ENCODE assay signal across 9 cellular contexts in genomic region chr1:21937372-21938121, GRCh38. TPM values are rescaled to one million over a fixed set of nuclear protein-coding genes. Genes with fewer than 3 reads are reported as not detected.
DNase-seq lines count a peak whose midpoint lies in the region; ATAC-seq and TF ChIP-seq lines count a peak whose summit lies in the region.
"Had no signal": no experiment of that assay in that cellular context is flagged by ENCODE, and none has a peak within 500 bp of the region (broad histone marks: within the 10 kb centered on the region; RNA-seq: fewer than 3 reads in every experiment).

No MANE protein-coding gene starts in this region.

- H2BK15ac ChIP-seq in IMR-90 (ENCODE audit: low read depth, low read length) = peak overlapping the region; percentile 85; the same call in 1 of the 3 replicates
- peak overlapping the region; percentile 99 for H2BK15ac ChIP-seq in neuronal stem cell (ENCODE audit: low read length)

- in situ Hi-C loops in IMR-90 (cut with MboI; ENCODE audit: low sequenced_read_pairs) = no loop called here

- peak overlapping the region; percentile 93 for H2AK5ac ChIP-seq in IMR-90 (ENCODE audit: low read depth, low read length)
- peak overlapping the region; percentile 56 for H2AK5ac ChIP-seq in neuronal stem cell (ENCODE audit: low read depth, low read length)

- H3K27me3 ChIP-seq in IMR-90 (ENCODE audit: control insufficient read depth, insufficient read depth, low read length) (no peaks in the 10 kb centered on the region), neuronal stem cell (ENCODE audit: control insufficient read depth in 3 of 3, insufficient read depth in 3 of 3, low read depth in 1 of 3, low read length in 3 of 3) (no peaks in the 10 kb centered on the region), stomach smooth muscle (ENCODE audit: control insufficient read depth in 1 of 2, insufficient read depth in 2 of 2, low read length in 2 of 2) (no peaks in the 10 kb centered on the region)

- H3K9me3 ChIP-seq in IMR-90 (ENCODE audit: control insufficient read depth, insufficient read depth, low read length) = no peaks in the 10 kb centered on the region
- H3K9me3 ChIP-seq in neuronal stem cell (replicated peaks in 1 of 2; ENCODE audit: control insufficient read depth in 2 of 2, insufficient read depth in 1 of 2, low read depth in 1 of 2, low read length in 2 of 2) = no peaks in the 10 kb centered on the region
- H3K9me3 ChIP-seq in stomach smooth muscle (ENCODE audit: control insufficient read depth in 2 of 2, low read length in 2 of 2) = no peaks in the 10 kb centered on the region

- H2BK12ac ChIP-seq in neuronal stem cell (ENCODE audit: low read length) = peak overlapping the region; percentile 96

- H4K91ac ChIP-seq in IMR-90 (ENCODE audit: insufficient read depth, low read depth, low read length) (peak overlapping the region; percentile 90), neuronal stem cell (ENCODE audit: low read depth, low read length, poor library complexity) (peak overlapping the region; percentile 96)

- TF ChIP-seq RAD21 in IMR-90 (IDR thresholded peaks at IDR 0.05; ENCODE audit: low read length) = no peak

- H2AFZ ChIP-seq in IMR-90 (replicated peaks; ENCODE audit: low read length, poor library complexity) (peak overlapping the region; percentile 97), neuronal stem cell (ENCODE audit: low read length) (peak overlapping the region; percentile 98)

- H3K9me3 Mint-ChIP-seq in activated naive CD4-positive, alpha-beta T cell treated with anti-CD3 and anti-CD28 coated beads, Interleukin-2, amount 50 U/mL, for 72 hours = no peaks in the 10 kb centered on the region

- H4K5ac ChIP-seq in IMR-90 (ENCODE audit: low read depth, low read length) = peak overlapping the region; percentile 94

- dilution Hi-C loops in IMR-90 (cut with HindIII; ENCODE audit: low sequenced_read_pairs, unreplicated experiment) = no loop called here

- no peaks in the 10 kb centered on the region for H3K36me3 Mint-ChIP-seq in activated naive CD4-positive, alpha-beta T cell treated with anti-CD3 and anti-CD28 coated beads, Interleukin-2, amount 50 U/mL, for 72 hours

- H3K4ac ChIP-seq in IMR-90 (ENCODE audit: low read depth, low read length) (peak overlapping the region; percentile 96), neuronal stem cell (ENCODE audit: low read length) (peak overlapping the region; percentile 54)

- peak overlapping the region; percentile 38 for H2AK9ac ChIP-seq in IMR-90 (replicated peaks; ENCODE audit: low read depth, low read length, poor library complexity)

- H3K4me1 ChIP-seq in IMR-90 (ENCODE audit: control insufficient read depth, insufficient read depth, low read length) (peaks cover 34% of the 10 kb centered on the region), neuronal stem cell (ENCODE audit: control insufficient read depth in 2 of 2, insufficient read depth in 1 of 2, low read depth in 1 of 2, low read length in 2 of 2) (peaks cover 35 to 48% of the 10 kb centered on the region in 2 donors), stomach smooth muscle (ENCODE audit: control insufficient read depth, insufficient read depth, low read length) (peaks cover 80% of the 10 kb centered on the region)

- H3K79me1 ChIP-seq in IMR-90 (ENCODE audit: low read depth in 1 of 2, low read length in 2 of 2) = peaks cover 19 to 38% of the 10 kb centered on the region in 2 experiments
- peaks cover 5% of the 10 kb centered on the region for H3K79me1 ChIP-seq in neuronal stem cell (ENCODE audit: low read depth, low read length)

- H2BK5ac ChIP-seq in IMR-90 (ENCODE audit: low read depth, low read length, poor library complexity, severe bottlenecking) = peak overlapping the region; percentile 77
- H2BK5ac ChIP-seq in neuronal stem cell (ENCODE audit: low read length) = peak overlapping the region; percentile 80

- CTCF ChIA-PET in IMR-90 (lab: Yijun Ruan, JAX) = no interaction called here

- H3K36me3 ChIP-seq in IMR-90 (ENCODE audit: control insufficient read depth, insufficient read depth, low read length) (no peaks in the 10 kb centered on the region), neuronal stem cell (replicated peaks in 1 of 2; ENCODE audit: control insufficient read depth in 2 of 2, insufficient read depth in 2 of 2, low read length in 2 of 2) (no peaks in the 10 kb centered on the region), stomach smooth muscle (ENCODE audit: control insufficient read depth in 2 of 2, insufficient read depth in 2 of 2, low read length in 2 of 2) (no peaks in the 10 kb centered on the region)

- H3K9me1 ChIP-seq in IMR-90 (ENCODE audit: insufficient read depth, low read length) = peaks cover 32% of the 10 kb centered on the region

- 0 out of 2 replicates have a peak, but pooled peaks have one; percentile 14 for TF ChIP-seq POLR2A in IMR-90 (IDR thresholded peaks at IDR 0.05; ENCODE audit: low read depth, low read length)

- no TSS peak for BruUV-seq in IMR-90 (replicated peaks; lab: Mats Ljungman, UMichigan)

- peak overlapping the region; percentile 48; the same call in 1 of the 2 replicates for H3K56ac ChIP-seq in IMR-90 (ENCODE audit: extremely low read depth, insufficient read depth, low read length)

- H2BK20ac ChIP-seq in IMR-90 (ENCODE audit: low read depth, low read length) = peak overlapping the region; percentile 81

- peak overlapping the region; percentile 57 for H3K27ac ChIP-seq in IMR-90 (ENCODE audit: insufficient read depth, low read length)
- peak overlapping the region; percentile 22 for H3K27ac ChIP-seq in neuronal stem cell (replicated peaks; ENCODE audit: low read length)
- peak overlapping the region; percentile 92 for H3K27ac ChIP-seq in stomach smooth muscle (ENCODE audit: low read length)

- 10% methylated on average over 24 of the region's 69 CpGs; no CpG with 5 or more reads in 1 of the 2 experiments for WGBS in IMR-90 (ENCODE audit: extremely low coverage in 2 of 2, insufficient read length in 1 of 2), 2 experiments
- WGBS in neuronal stem cell (ENCODE audit: extremely low coverage in 2 of 2, insufficient read length in 2 of 2, insufficient replicate concordance in 1 of 2), 2 donors = no CpG with 5 or more reads among the region's 69 CpGs

- H3K4me2 ChIP-seq in IMR-90 (ENCODE audit: low read depth, low read length) = peak overlapping the region; percentile 91
- H3K4me2 ChIP-seq in neuronal stem cell (ENCODE audit: insufficient read depth, low read length, poor library complexity, severe bottlenecking) = peak overlapping the region; percentile 54

- no peaks in the 10 kb centered on the region for H4K20me1 ChIP-seq in IMR-90 (ENCODE audit: insufficient read depth, low read length)

- H3K4me3 ChIP-seq in IMR-90 (ENCODE audit: insufficient read depth, low read depth, low read length) (peak overlapping the region; percentile 22), neuronal stem cell (ENCODE audit: low read length in 2 of 2) (peak overlapping the region; percentile 57 to 70), stomach smooth muscle (ENCODE audit: low read length in 2 of 2) (peak overlapping the region; percentile 58 to 73)

- H3K23ac ChIP-seq in IMR-90 (ENCODE audit: low read depth, low read length) (peak overlapping the region; percentile 98), neuronal stem cell (ENCODE audit: low read depth, low read length, poor library complexity) (peak overlapping the region; percentile 89)

- peak overlapping the region; percentile 58 to 88 for H3K27ac Mint-ChIP-seq in activated naive CD4-positive, alpha-beta T cell treated with anti-CD3 and anti-CD28 coated beads, Interleukin-2, amount 50 U/mL, for 72 hours

- intact Hi-C loops in IMR-90 (cut with micrococcal nuclease) = loop anchor here (5.0 to 10.0 kb wide), 2 partner anchors 70 to 153 kb away; partner anchors contain the start of gene USP48

- H3K18ac ChIP-seq in IMR-90 (ENCODE audit: low read depth, low read length) = peak overlapping the region; percentile 94
- peak overlapping the region; percentile 98 for H3K18ac ChIP-seq in neuronal stem cell (ENCODE audit: low read length)

- ATAC-seq in GM18498 (IDR thresholded peaks at IDR 0.05; ENCODE audit: unreplicated experiment) = peak; percentile 71
- peak; percentile 86 for ATAC-seq in IMR-90 (ENCODE audit: low read depth)
- ATAC-seq in SK-N-SH treated with all-trans-retinoic acid at 6 μM for 48 hours = peak; percentile 65
- peak; percentile 77 to 88 for ATAC-seq in activated naive CD4-positive, alpha-beta T cell treated with anti-CD3 and anti-CD28 coated beads, Interleukin-2, amount 50 U/mL, for 72 hours
- no peak for ATAC-seq in HG02840 (IDR thresholded peaks at IDR 0.05; ENCODE audit: low FRiP score, unreplicated experiment)

- peak overlapping the region; percentile 90 for H3K14ac ChIP-seq in IMR-90 (replicated peaks; ENCODE audit: low read depth, low read length)
- no peak overlapping the region for H3K14ac ChIP-seq in neuronal stem cell (ENCODE audit: low read length)

- no peak for TF ChIP-seq CTCF in IMR-90 (conservative IDR thresholded peaks at IDR 0.05; ENCODE audit: low read depth, low read length)

- DNase-seq in IMR-90 (peak; percentile 78), glomerular visceral epithelial cell (ENCODE audit: extremely low spot score) (peak; percentile 92), neuronal stem cell (ENCODE audit: low spot score) (peak; percentile 84)
- peak in 1 of 2 donors; percentile 74 for DNase-seq in activated naive CD4-positive, alpha-beta T cell treated with anti-CD3 and anti-CD28 coated beads, Interleukin-2, amount 50 U/mL, for 72 hours (ENCODE audit: low spot score in 2 of 2)

- POLR2A ChIA-PET in IMR-90 (lab: Charles Lee; ENCODE audit: unreplicated experiment) = no interaction called here

- peak overlapping the region; percentile 98 for H4K8ac ChIP-seq in IMR-90 (ENCODE audit: low read depth in 2 of 2, low read length in 2 of 2)
- H4K8ac ChIP-seq in neuronal stem cell (ENCODE audit: low read depth, low read length) = peak overlapping the region; percentile 53

- H3K9ac ChIP-seq in IMR-90 (ENCODE audit: low read depth, low read length) = peak overlapping the region; percentile 57
- peak overlapping the region; percentile 79 for H3K9ac ChIP-seq in neuronal stem cell (ENCODE audit: low read depth, low read length, poor library complexity)
- H3K9ac ChIP-seq in stomach smooth muscle (ENCODE audit: low read length in 2 of 2) = peak overlapping the region; percentile 66 to 68

- H2BK120ac ChIP-seq in IMR-90 (ENCODE audit: low read depth, low read length) = peak overlapping the region; percentile 95
- H2BK120ac ChIP-seq in neuronal stem cell (ENCODE audit: low read depth, low read length) = peak overlapping the region; percentile 88

RNA-seq across cellular contexts. Expression of gene HSPG2, which starts 0.4 kb away (rescaled TPM):
- total RNA-seq in IMR-90 (2012; rRNA removed) = 15.8 and 23.3 TPM in 2 replicates
- polyA plus RNA-seq in IMR-90 (2012; rRNA removed) = 94.0 and 104 TPM in 2 replicates
- 74.1 and 160 TPM in 2 replicates for polyA plus RNA-seq in IMR-90 (2012; cell fraction: cytosol; rRNA removed)
- polyA plus RNA-seq in IMR-90 (2012; cell fraction: nucleus; rRNA removed; ENCODE audit: low replicate concordance) = 187 and 684 TPM in 2 replicates
- total RNA-seq in activated naive CD4-positive, alpha-beta T cell treated with anti-CD3 and anti-CD28 coated beads, Interleukin-2, amount 50 U/mL, for 72 hours = 10 to 100 TPM in 1 of 2 donors, 1 to 10 TPM in 1; 9.2 to 37.3 TPM
- polyA plus RNA-seq in neuronal stem cell (2013, experiment 1 of 2) = 11.0 TPM
- polyA plus RNA-seq in neuronal stem cell (2013, experiment 2 of 2) = 10.9 TPM

RNA-seq across cellular contexts. Expression of gene CELA3B, which starts 39.3 kb away (rescaled TPM):
- not detected in 2 replicates for total RNA-seq in IMR-90 (2012; rRNA removed)
- not detected in 2 replicates for polyA plus RNA-seq in IMR-90 (2012; rRNA removed)
- not detected in 2 replicates for polyA plus RNA-seq in IMR-90 (2012; cell fraction: cytosol; rRNA removed)
- not detected in 2 replicates for polyA plus RNA-seq in IMR-90 (2012; cell fraction: nucleus; rRNA removed; ENCODE audit: low replicate concordance)
- not detected for total RNA-seq in activated naive CD4-positive, alpha-beta T cell treated with anti-CD3 and anti-CD28 coated beads, Interleukin-2, amount 50 U/mL, for 72 hours
- polyA plus RNA-seq in neuronal stem cell (2013, experiment 1 of 2) = not detected
- not detected for polyA plus RNA-seq in neuronal stem cell (2013, experiment 2 of 2)
- total RNA-seq: subcutaneous adipose tissue had no signal

Comparison
In these comparisons a context has a peak if more than half of its experiments do, and no peak if none do; other contexts are left out.
1. H3K27ac ChIP-seq: peak in every context shown above with its lines; median percentile 92 in stomach smooth muscle; 57 in IMR-90; 22 in neuronal stem cell.